Comparison of ENCODE assay signal across 15 cellular contexts in genomic region chr3:171824824-171825221, GRCh38. TPM values are rescaled to one million over a fixed set of nuclear protein-coding genes. Genes with fewer than 3 reads are reported as not detected.
DNase-seq lines count a peak whose midpoint lies in the region; ATAC-seq, FAIRE-seq and TF ChIP-seq lines count a peak whose summit lies in the region.
"Had no signal": no experiment of that assay in that cellular context is flagged by ENCODE, and none has a peak within 500 bp of the region (broad histone marks: within the 10 kb centered on the region; RNA-seq: fewer than 3 reads in every experiment).

No MANE protein-coding gene starts in this region.

- H3K4me1 ChIP-seq in esophagus muscularis mucosa (peaks cover 5 to 11% (median 10%) of the 10 kb centered on the region in 4 donors), gastrocnemius medialis (peaks cover 0 to 8% of the 10 kb centered on the region in 2 donors)

- H3K36me3 ChIP-seq in esophagus muscularis mucosa (no peaks in the 10 kb centered on the region), gastrocnemius medialis (no peaks in the 10 kb centered on the region)
- H3K36me3 ChIP-seq: SJCRH30 had no signal

- 76% methylated on average over 7 of the region's 7 CpGs for WGBS in esophagus muscularis mucosa

- H3K27me3 ChIP-seq in esophagus muscularis mucosa (no peaks in the 10 kb centered on the region), gastrocnemius medialis (no peaks in the 10 kb centered on the region)
- H3K27me3 ChIP-seq: SJCRH30 had no signal

- no peak for ATAC-seq in gastrocnemius medialis
- ATAC-seq: activated T-cell treated with anti-CD3 and anti-CD28 coated beads, Interleukin-2, amount 50 U/mL, for 4 hours had no signal

- TF ChIP-seq CTCF in esophagus muscularis mucosa (IDR thresholded peaks at IDR 0.05) (no peak), gastrocnemius medialis (IDR thresholded peaks at IDR 0.05 in 4 of 5, conservative IDR thresholded peaks at IDR 0.05 in 1 of 5) (no peak)

- no peak overlapping the region for H3K4me3 ChIP-seq in esophagus muscularis mucosa
- H3K4me3 ChIP-seq in gastrocnemius medialis, result no peak overlapping the region
- H3K4me3 ChIP-seq: SJCRH30 had no signal

- peak; percentile 48 for FAIRE-seq in G401.6 (lab: Jason Lieb, UNC)
- FAIRE-seq: D721Med, GM19239 had no signal

- TF ChIP-seq EP300 in esophagus muscularis mucosa (IDR thresholded peaks at IDR 0.05), result no peak

- no peak for TF ChIP-seq POLR2A in esophagus muscularis mucosa (IDR thresholded peaks at IDR 0.05; ENCODE audit: low read depth)
- TF ChIP-seq POLR2A in gastrocnemius medialis (IDR thresholded peaks at IDR 0.05), result no peak

- DNase-seq in RPMI7951 (ENCODE audit: low read depth) (peak; percentile 77), esophagus muscularis mucosa (ENCODE audit: extremely low spot score) (no peak), gastrocnemius medialis (no peak), activated T-cell treated with anti-CD3 and anti-CD28 coated beads for 4 hours (no peak), SK-N-DZ (ENCODE audit: low spot score) (no peak), OCI-M1 (lab: John Stamatoyannopoulos, UW) (no peak), HT-29 (ENCODE audit: low spot score) (no peak)
- DNase-seq: activated T-cell treated with anti-CD3 and anti-CD28 coated beads, Interleukin-2, amount 50 U/mL, for 4 hours; Karpas-422; kidney glomerular epithelial cell; nephron progenitor cell had no signal

- in situ Hi-C loops in gastrocnemius medialis (cut with MboI; ENCODE audit: low sequenced_read_pairs in 4 of 4), result loop anchor here in 2 of 4 donors (25.0 kb wide), 2 partner anchors 188 to 512 kb away; no protein-coding TSS in a partner anchor

- intact Hi-C loops in esophagus muscularis mucosa (cut with DNase I) (loop anchor here (5.0 kb wide), 1 partner anchor 48 kb away; no protein-coding TSS in a partner anchor), gastrocnemius medialis (cut with DNase I; ENCODE audit: low total_unique reads) (no loop called here)

- H3K9me3 ChIP-seq in esophagus muscularis mucosa, result no peaks in the 10 kb centered on the region
- no peaks in the 10 kb centered on the region for H3K9me3 ChIP-seq in gastrocnemius medialis
- H3K9me3 ChIP-seq: SJCRH30 had no signal

- peak overlapping the region in 3 of 4 donors; percentile 11 to 37 (median 16) for H3K27ac ChIP-seq in esophagus muscularis mucosa (replicated peaks in 1 of 4)
- peak overlapping the region; percentile 45 to 73 (median 60) for H3K27ac ChIP-seq in gastrocnemius medialis
- H3K27ac ChIP-seq: SJCRH30 had no signal

RNA-seq across cellular contexts. Expression of gene PLD1, which starts 14.5 kb away (rescaled TPM):
- 9.7 and 10.9 TPM in 2 replicates for total RNA-seq in RPMI7951 (2014; rRNA removed; shearing (Covaris generic))
- total RNA-seq in esophagus muscularis mucosa (10 to 100 TPM; 12.4 to 21.1 (median 18.5) TPM), gastrocnemius medialis (1 to 10 TPM; 1.9 to 5.6 (median 4.6) TPM)
- polyA plus RNA-seq in SK-N-DZ (2014; cell fraction: cytosol; rRNA removed), result 3.1 TPM in 1 of 2 replicates, not detected in the other
- 0.02 TPM in 1 of 2 replicates, not detected in the other for polyA plus RNA-seq in SK-N-DZ (2014; cell fraction: nucleus; rRNA removed)
- 17.3 and 17.9 TPM in 2 replicates for total RNA-seq in HT-29 (2014; rRNA removed; shearing (Covaris generic))

RNA-seq across cellular contexts. Expression of gene TMEM212, which starts 18.3 kb away (rescaled TPM):
- total RNA-seq in RPMI7951 (2014; rRNA removed; shearing (Covaris generic)), result not detected in 2 replicates
- total RNA-seq in esophagus muscularis mucosa (not detected), gastrocnemius medialis (not detected)
- polyA plus RNA-seq in SK-N-DZ (2014; cell fraction: cytosol; rRNA removed), result not detected in 2 replicates
- not detected in 2 replicates for polyA plus RNA-seq in SK-N-DZ (2014; cell fraction: nucleus; rRNA removed)
- total RNA-seq in HT-29 (2014; rRNA removed; shearing (Covaris generic)), result 0.05 TPM in 1 of 2 replicates, not detected in the other
- total RNA-seq: activated T-cell treated with anti-CD3 and anti-CD28 coated beads, Interleukin-2, amount 50 U/mL, for 4 hours; SJCRH30 had no signal
